Comparison of ENCODE assay signal across 7 cellular contexts in the genomic region with DNA sequence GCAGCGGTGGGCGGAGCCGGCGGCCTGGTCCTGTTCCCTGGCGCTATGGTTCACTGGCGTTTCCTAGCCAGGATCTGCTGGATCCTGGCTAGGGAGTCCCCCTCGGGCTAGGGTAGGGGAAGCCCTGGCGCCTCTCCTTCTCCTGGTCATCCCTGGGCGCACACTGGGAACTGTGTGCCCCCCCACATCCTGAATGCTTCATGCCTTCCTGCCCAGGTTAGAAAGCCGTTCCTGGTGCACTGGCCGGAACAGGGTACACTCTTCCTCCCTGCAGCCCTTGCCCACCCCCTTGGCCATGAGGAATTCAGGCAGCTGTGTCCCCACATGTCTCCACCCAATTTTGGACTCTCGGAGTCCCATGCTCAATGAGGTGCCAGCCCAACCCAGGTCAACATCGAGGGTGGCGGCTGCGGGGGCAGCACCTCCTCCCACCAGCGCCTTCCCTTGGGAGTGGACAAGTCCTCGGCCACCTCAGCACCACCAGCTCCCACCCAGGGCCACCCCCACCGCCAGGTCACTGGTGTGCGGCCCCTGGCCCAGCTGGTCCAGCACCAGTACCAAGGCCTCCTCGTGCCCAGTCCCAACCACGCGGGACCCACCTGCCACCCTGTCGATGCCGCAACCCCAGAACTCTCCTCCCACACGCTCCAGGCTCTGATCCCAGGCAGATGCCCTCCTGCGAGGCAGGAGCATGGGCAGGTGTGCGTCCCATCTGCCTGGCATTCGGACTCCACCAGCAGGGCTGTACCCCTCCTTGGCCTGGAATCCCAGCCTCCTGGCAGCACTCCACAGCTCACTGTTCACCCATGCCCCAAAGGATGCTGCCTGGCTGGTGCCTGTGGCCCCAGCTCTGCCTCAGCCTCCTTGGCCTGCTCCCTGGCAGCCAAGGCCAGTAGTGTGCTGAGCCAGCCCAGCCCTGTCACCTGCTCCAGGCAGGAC.
DNase-seq lines count a peak whose midpoint lies in the region; ATAC-seq and TF ChIP-seq lines count a peak whose summit lies in the region.
"Not testable (repeated sequence)": the region's sequence is repeated elsewhere in the genome, so short reads cannot be mapped to it uniquely, and the experiment has no call there.

No MANE protein-coding gene starts in this region.

- CTCF ChIA-PET in WTC11 (lab: Charles Lee) = not testable (repeated sequence)

- H3K4me3 Mint-ChIP-seq in WTC11 = peak overlapping the region; percentile 51
- H3K4me3 Mint-ChIP-seq in stimulated activated naive CD8-positive, alpha-beta T cell treated with anti-CD3 and anti-CD28 coated beads, Interleukin-15, amount 100 ng/mL, for 72 hours = peak overlapping the region; percentile 9 to 56

- not testable (repeated sequence) for H3K9me3 Mint-ChIP-seq in WTC11; stimulated activated naive CD8-positive, alpha-beta T cell treated with anti-CD3 and anti-CD28 coated beads, Interleukin-15, amount 100 ng/mL, for 72 hours

- not testable (repeated sequence) for H3K27ac ChIP-seq in lower lobe of right lung, ovary

- not testable (repeated sequence) for ATAC-seq in WTC11; left ventricle myocardium superior; lower lobe of right lung; stimulated activated naive CD8-positive, alpha-beta T cell treated with anti-CD3 and anti-CD28 coated beads, Interleukin-15, amount 100 ng/mL, for 72 hours

- peaks cover 17% of the 10 kb centered on the region for H3K27me3 Mint-ChIP-seq in WTC11 (ENCODE audit: low read depth)
- H3K27me3 Mint-ChIP-seq in stimulated activated naive CD8-positive, alpha-beta T cell treated with anti-CD3 and anti-CD28 coated beads, Interleukin-15, amount 100 ng/mL, for 72 hours = peaks cover 22% of the 10 kb centered on the region

- not testable (repeated sequence) for H3K36me3 ChIP-seq in H7 (replicated peaks; ENCODE audit: control insufficient read depth, insufficient read depth, low read length); lower lobe of right lung; ovary

- H3K27me3 ChIP-seq in H7 (ENCODE audit: control insufficient read depth, insufficient read depth, low read length); ovary: not testable (repeated sequence)
- peaks cover 13% of the 10 kb centered on the region for H3K27me3 ChIP-seq in lower lobe of right lung (ENCODE audit: low read depth)

- TF ChIP-seq POLR2A in ovary (IDR thresholded peaks at IDR 0.05) = not testable (repeated sequence)

- not testable (repeated sequence) for H3K4me3 ChIP-seq in H7 (ENCODE audit: insufficient read depth, low read depth, low read length); lower lobe of right lung; ovary

- TF ChIP-seq EP300 in ovary (IDR thresholded peaks at IDR 0.05) = not testable (repeated sequence)

- not testable (repeated sequence) for TF ChIP-seq CTCF in WTC11 (IDR thresholded peaks at IDR 0.05); lower lobe of right lung (IDR thresholded peaks at IDR 0.05); ovary (IDR thresholded peaks at IDR 0.05)

- H3K9me3 ChIP-seq in lower lobe of right lung, ovary: not testable (repeated sequence)

- H3K36me3 Mint-ChIP-seq in WTC11 = not testable (repeated sequence)

- WGBS in ovary, 3 donors = 81 to 88% (median 85%) methylated on average over 22 to 23 of the region's 28 CpGs

- H3K4me1 Mint-ChIP-seq in WTC11; stimulated activated naive CD8-positive, alpha-beta T cell treated with anti-CD3 and anti-CD28 coated beads, Interleukin-15, amount 100 ng/mL, for 72 hours: not testable (repeated sequence)

- POLR2A ChIA-PET in WTC11 (lab: Charles Lee) = not testable (repeated sequence)

- intact Hi-C loops in left ventricle myocardium superior (cut with micrococcal nuclease); lower lobe of right lung (cut with DNase I); ovary (cut with DNase I): not testable (repeated sequence)

- H3K27ac Mint-ChIP-seq in WTC11; stimulated activated naive CD8-positive, alpha-beta T cell treated with anti-CD3 and anti-CD28 coated beads, Interleukin-15, amount 100 ng/mL, for 72 hours: not testable (repeated sequence)

- H3K4me1 ChIP-seq in lower lobe of right lung; ovary (ENCODE audit: insufficient read depth): not testable (repeated sequence)

- peak; percentile 9 for DNase-seq in H7
- DNase-seq in WTC11 (ENCODE audit: low spot score) = peak; percentile 14
- peak; percentile 4 for DNase-seq in dedifferentiated amniotic fluid mesenchymal stem cell (ENCODE audit: extremely low spot score)
- peak; percentile 26 for DNase-seq in left ventricle myocardium superior
- DNase-seq in lower lobe of right lung = peak; percentile 41
- peak in 3 of 5 donors; percentile 15 to 33 (median 21) for DNase-seq in ovary
- peak in 1 of 2 donors; percentile 9 for DNase-seq in stimulated activated naive CD8-positive, alpha-beta T cell treated with anti-CD3 and anti-CD28 coated beads, Interleukin-15, amount 100 ng/mL, for 72 hours
